ENCODE assay signal across 9 cellular contexts in genomic region chr11:95680169-95680929, GRCh38.
A peak's percentile ranks its signal among the peaks of the same experiment; 100 is the strongest.
DNase-seq lines count a peak whose midpoint lies in the region; ATAC-seq lines count a peak whose summit lies in the region.
"Had no signal": no experiment of that assay in that cellular context is flagged by ENCODE, and none has a peak within 500 bp of the region (broad histone marks: within the 10 kb centered on the region; RNA-seq: fewer than 3 reads in every experiment).

No MANE protein-coding gene starts in this region.

- H3K9me3 Mint-ChIP-seq in activated CD4-positive, alpha-beta memory T cell treated with anti-CD3 and anti-CD28 coated beads for 36 hours: no peaks in the 10 kb centered on the region

- no peaks in the 10 kb centered on the region for H3K27me3 Mint-ChIP-seq in activated CD4-positive, alpha-beta memory T cell treated with anti-CD3 and anti-CD28 coated beads for 36 hours
- H3K27me3 Mint-ChIP-seq: memory B cell had no signal

- CTCF ChIA-PET in activated CD4-positive, alpha-beta memory T cell treated with anti-CD3 and anti-CD28 coated beads for 36 hours (lab: Charles Lee): interaction anchor here (1.9 kb wide), 1 partner anchor 25 kb away, joined by 15 read pairs; no protein-coding TSS in a partner anchor

- peaks cover 1% of the 10 kb centered on the region for H3K36me3 Mint-ChIP-seq in activated CD4-positive, alpha-beta memory T cell treated with anti-CD3 and anti-CD28 coated beads for 36 hours

- no peak for DNase-seq in activated CD4-positive, alpha-beta memory T cell treated with anti-CD3 and anti-CD28 coated beads for 36 hours
- DNase-seq in kidney tubule cell (ENCODE audit: low spot score) (peak; percentile 13), NCI-H1694 treated with DMSO at 0.1 percent for 48 hours (lab: John Stamatoyannopoulos, UW) (no peak), HuH-7.5 (ENCODE audit: low spot score) (no peak), LoVo (ENCODE audit: low spot score) (no peak), NCI-H82 treated with DMSO at 0.1 percent for 48 hours (lab: John Stamatoyannopoulos, UW; ENCODE audit: unreplicated experiment) (no peak)

- peak overlapping the region; percentile 45 for H3K27ac Mint-ChIP-seq in activated CD4-positive, alpha-beta memory T cell treated with anti-CD3 and anti-CD28 coated beads for 36 hours
- H3K27ac Mint-ChIP-seq: memory B cell had no signal

- peak overlapping the region; percentile 9 for H3K4me3 Mint-ChIP-seq in activated CD4-positive, alpha-beta memory T cell treated with anti-CD3 and anti-CD28 coated beads for 36 hours
- H3K4me3 Mint-ChIP-seq: memory B cell had no signal

- intact Hi-C loops in activated CD4-positive, alpha-beta memory T cell treated with anti-CD3 and anti-CD28 coated beads for 36 hours (cut with micrococcal nuclease): loop anchor here (5.0 to 10.0 kb wide), 2 partner anchors 38 to 524 kb away; no protein-coding TSS in a partner anchor

- H3K4me1 Mint-ChIP-seq in activated CD4-positive, alpha-beta memory T cell treated with anti-CD3 and anti-CD28 coated beads for 36 hours (ENCODE audit: low read depth): peaks cover 85% of the 10 kb centered on the region

- POLR2A ChIA-PET in activated CD4-positive, alpha-beta memory T cell treated with anti-CD3 and anti-CD28 coated beads for 36 hours (lab: Charles Lee): interaction anchor here (0.6 to 1.1 kb wide), 3 partner anchors 17 to 124 kb away, joined by 3 read pairs; no protein-coding TSS in a partner anchor

- ATAC-seq in GM18873 (IDR thresholded peaks at IDR 0.05; ENCODE audit: low FRiP score, unreplicated experiment): peak; percentile 85
- ATAC-seq in HG02678 (IDR thresholded peaks at IDR 0.05; ENCODE audit: unreplicated experiment): peak; percentile 90
